ENCODE assay signal across 18 cellular contexts in the genomic region with DNA sequence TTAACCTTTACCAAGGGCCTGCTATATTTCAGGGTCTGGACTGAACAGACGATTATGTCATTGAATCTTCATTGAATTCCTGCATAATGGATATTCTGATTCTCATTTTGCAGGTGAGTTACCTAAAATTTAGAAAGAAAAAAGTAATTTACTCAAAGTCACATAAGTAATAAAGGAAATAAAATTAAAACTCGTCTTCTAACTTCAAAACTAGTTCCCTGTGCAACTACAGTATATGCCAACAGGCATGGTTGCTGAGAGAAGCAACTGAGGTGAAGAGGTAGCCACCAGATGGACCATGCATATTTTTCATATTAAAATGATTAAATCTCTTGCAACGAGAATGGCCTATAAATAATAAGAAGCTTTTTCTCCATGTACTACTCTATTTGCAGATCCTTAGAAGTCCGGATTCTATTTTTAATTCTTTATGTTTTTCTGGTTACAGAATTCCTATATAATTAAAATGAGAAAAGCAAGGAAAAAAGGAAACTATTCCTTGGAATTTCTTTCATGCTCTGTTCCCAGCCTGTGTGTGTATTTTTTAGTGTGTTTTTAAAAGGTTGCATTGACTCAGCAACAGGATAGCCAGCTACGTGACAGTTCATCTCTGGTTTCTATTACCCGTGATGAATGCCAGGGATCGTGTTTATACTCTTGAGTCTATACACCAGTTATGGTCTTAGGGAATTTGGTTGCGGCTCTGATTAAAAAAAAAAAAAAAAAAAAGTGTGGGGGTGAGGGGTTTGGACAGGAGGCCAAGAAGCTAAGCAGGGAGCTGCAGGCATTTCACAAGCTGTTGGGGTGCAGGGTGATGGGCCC.
DNase-seq lines count a peak whose midpoint lies in the region; ATAC-seq and TF ChIP-seq lines count a peak whose summit lies in the region.
"Had no signal": no experiment of that assay in that cellular context is flagged by ENCODE, and none has a peak within 500 bp of the region (broad histone marks: within the 10 kb centered on the region; RNA-seq: fewer than 3 reads in every experiment).

No MANE protein-coding gene starts in this region.

- H4K20me1 ChIP-seq in IMR-90 (ENCODE audit: insufficient read depth, low read length) (no peaks in the 10 kb centered on the region), osteoblast (ENCODE audit: insufficient read depth, low read length) (no peaks in the 10 kb centered on the region)

- peak overlapping the region; percentile 83; the same call in 1 of the 2 replicates for H3K14ac ChIP-seq in IMR-90 (replicated peaks; ENCODE audit: low read depth, low read length)

- DNase-seq in AG10803 (ENCODE audit: low read depth) (peak; percentile 91), IMR-90 (peak; percentile 89), fibroblast of gingiva (ENCODE audit: low read depth) (peak; percentile 72), osteoblast (ENCODE audit: insufficient read length, low spot score, missing footprints) (peak; percentile 41), LoVo (ENCODE audit: low spot score) (no peak), NCI-H510A (lab: John Stamatoyannopoulos, UW) (no peak), NCI-H345 treated with DMSO at 0.1 percent for 48 hours (lab: John Stamatoyannopoulos, UW; ENCODE audit: unreplicated experiment) (no peak)
- DNase-seq: adrenal gland; caudate nucleus; esophagus squamous epithelium; hypothalamus; NCI-H2171 treated with DMSO at 0.1 percent for 48 hours; NCI-H748 treated with DMSO at 0.1 percent for 48 hours; SIG-M5; stimulated activated CD4-positive, alpha-beta T cell treated with anti-CD3 and anti-CD28 coated beads, Interleukin-1b, Interleukin-23, amount 100 ng/mL, for 48 hours had no signal

- ATAC-seq in IMR-90 (ENCODE audit: low read depth) (peak; percentile 83), HG03469 (IDR thresholded peaks at IDR 0.05; ENCODE audit: unreplicated experiment) (no peak)
- ATAC-seq: sciatic nerve, WTC11 had no signal

- peak overlapping the region; percentile 64; the same call in 1 of the 2 replicates for H4K91ac ChIP-seq in IMR-90 (ENCODE audit: insufficient read depth, low read depth, low read length)

- H4K5ac ChIP-seq in IMR-90 (ENCODE audit: low read depth, low read length): no peak overlapping the region

- peaks cover 4% of the 10 kb centered on the region for H3K9me1 ChIP-seq in IMR-90 (ENCODE audit: insufficient read depth, low read length)

- no peaks in the 10 kb centered on the region for H3K36me3 ChIP-seq in IMR-90 (ENCODE audit: control insufficient read depth, insufficient read depth, low read length)
- no peaks in the 10 kb centered on the region for H3K36me3 ChIP-seq in osteoblast (ENCODE audit: insufficient read depth, low read length)
- H3K36me3 ChIP-seq: adrenal gland, esophagus squamous epithelium had no signal

- peak overlapping the region; percentile 75; the same call in 2 of the 3 replicates for H2BK15ac ChIP-seq in IMR-90 (ENCODE audit: low read depth, low read length)

- H3K56ac ChIP-seq in IMR-90 (ENCODE audit: extremely low read depth, insufficient read depth, low read length): 0 out of 2 replicates have a peak overlapping the region, but pooled peaks have one; percentile 8

- peak overlapping the region; percentile 65; the same call in 1 of the 2 replicates for H3K23ac ChIP-seq in IMR-90 (ENCODE audit: low read depth, low read length)

- no peak for TF ChIP-seq RAD21 in IMR-90 (IDR thresholded peaks at IDR 0.05; ENCODE audit: low read length)

- H3K4me2 ChIP-seq in IMR-90 (ENCODE audit: low read depth, low read length) (0 out of 2 replicates have a peak overlapping the region, but pooled peaks have one; percentile 7), osteoblast (ENCODE audit: insufficient read depth, low read length) (peak overlapping the region; percentile 12)

- peak overlapping the region; percentile 72 for H2BK5ac ChIP-seq in IMR-90 (ENCODE audit: low read depth, low read length, poor library complexity, severe bottlenecking)

- H3K27ac ChIP-seq in IMR-90 (ENCODE audit: insufficient read depth, low read length): peak overlapping the region; percentile 22; the same call in 1 of the 2 replicates
- peak overlapping the region; percentile 21 for H3K27ac ChIP-seq in osteoblast (ENCODE audit: low read depth, low read length)
- H3K27ac ChIP-seq: adrenal gland, esophagus squamous epithelium had no signal

- H3K9ac ChIP-seq in IMR-90 (ENCODE audit: low read depth, low read length): no peak overlapping the region

- TF ChIP-seq CTCF in AG10803 (conservative IDR thresholded peaks at IDR 0.05; ENCODE audit: low read length) (no peak), IMR-90 (conservative IDR thresholded peaks at IDR 0.05; ENCODE audit: low read depth, low read length) (no peak), osteoblast (IDR thresholded peaks at IDR 0.05; ENCODE audit: extremely low read depth, low read depth, low read length) (no peak)

- peak overlapping the region; percentile 4 to 62; a peak in 2 of 4 replicates for H4K8ac ChIP-seq in IMR-90 (ENCODE audit: low read depth in 2 of 2, low read length in 2 of 2)

- POLR2A ChIA-PET in IMR-90 (lab: Charles Lee; ENCODE audit: unreplicated experiment): interaction anchor here (0.6 kb wide), 2 partner anchors 36 to 193 kb away, joined by 4 to 15 read pairs; no protein-coding TSS in a partner anchor

- CTCF ChIA-PET in IMR-90 (lab: Yijun Ruan, JAX): interaction anchor here (0.6 to 1.1 kb wide), 6 partner anchors 11 to 1920 kb away, joined by 3 to 5 read pairs (median 4); no protein-coding TSS in a partner anchor

- H2AFZ ChIP-seq in IMR-90 (replicated peaks; ENCODE audit: low read length, poor library complexity): peak overlapping the region; percentile 35
- H2AFZ ChIP-seq in osteoblast (ENCODE audit: low read length): no peak overlapping the region

- H3K27me3 ChIP-seq in IMR-90 (ENCODE audit: control insufficient read depth, insufficient read depth, low read length) (no peaks in the 10 kb centered on the region), osteoblast (ENCODE audit: insufficient read depth, low read length) (no peaks in the 10 kb centered on the region)
- H3K27me3 ChIP-seq: adrenal gland, esophagus squamous epithelium had no signal

- no peaks in the 10 kb centered on the region for H3K79me2 ChIP-seq in osteoblast (ENCODE audit: insufficient read depth, low read length)

- H2BK20ac ChIP-seq in IMR-90 (ENCODE audit: low read depth, low read length): peak overlapping the region; percentile 87; the same call in 1 of the 2 replicates

- BruUV-seq in IMR-90 (replicated peaks; lab: Mats Ljungman, UMichigan): no TSS peak

- WGBS in IMR-90 (ENCODE audit: extremely low coverage in 2 of 2, insufficient read length in 1 of 2), 2 experiments: no CpG with 5 or more reads among the region's 8 CpGs

- peak overlapping the region; percentile 80 for H2AK5ac ChIP-seq in IMR-90 (ENCODE audit: low read depth, low read length)

- H2AK9ac ChIP-seq in IMR-90 (replicated peaks; ENCODE audit: low read depth, low read length, poor library complexity): peak overlapping the region; percentile 20

- H3K79me1 ChIP-seq in IMR-90 (ENCODE audit: low read depth in 1 of 2, low read length in 2 of 2): no peaks in the 10 kb centered on the region

- H2BK120ac ChIP-seq in IMR-90 (ENCODE audit: low read depth, low read length): peak overlapping the region; percentile 74

- TF ChIP-seq POLR2A in IMR-90 (IDR thresholded peaks at IDR 0.05; ENCODE audit: low read depth, low read length): no peak

- intact Hi-C loops in IMR-90 (cut with micrococcal nuclease): no loop called here

- in situ Hi-C loops in IMR-90 (cut with MboI; ENCODE audit: low sequenced_read_pairs): loop anchor here (25.0 kb wide), 1 partner anchor 363 kb away; no protein-coding TSS in a partner anchor

- dilution Hi-C loops in IMR-90 (cut with HindIII; ENCODE audit: low sequenced_read_pairs, unreplicated experiment): no loop called here

- H3K4me3 ChIP-seq in AG10803 (ENCODE audit: low read length): no peak overlapping the region
- H3K4me3 ChIP-seq in IMR-90 (ENCODE audit: insufficient read depth, low read depth, low read length): no peak overlapping the region
- no peak overlapping the region for H3K4me3 ChIP-seq in osteoblast (ENCODE audit: insufficient read depth, low read length)
- H3K4me3 ChIP-seq: adrenal gland, esophagus squamous epithelium had no signal

- H3K9me3 ChIP-seq in IMR-90 (ENCODE audit: control insufficient read depth, insufficient read depth, low read length) (no peaks in the 10 kb centered on the region), osteoblast (ENCODE audit: low read depth, low read length) (no peaks in the 10 kb centered on the region)
- H3K9me3 ChIP-seq: adrenal gland, esophagus squamous epithelium had no signal

- H3K4me1 ChIP-seq in IMR-90 (ENCODE audit: control insufficient read depth, insufficient read depth, low read length) (peaks cover 8% of the 10 kb centered on the region), osteoblast (ENCODE audit: insufficient read depth, low read length) (peaks cover 27% of the 10 kb centered on the region)

- peak overlapping the region; percentile 84 for H3K4ac ChIP-seq in IMR-90 (ENCODE audit: low read depth, low read length)

- peak overlapping the region; percentile 72; the same call in 1 of the 2 replicates for H3K18ac ChIP-seq in IMR-90 (ENCODE audit: low read depth, low read length)

TF ChIP-seq in IMR-90, 13 proteins besides CTCF, POLR2A, EP300 and RAD21:
- TF ChIP-seq BHLHE40 (IDR thresholded peaks at IDR 0.05; ENCODE audit: low read depth, low read length) (peak; percentile 41; the same call in 1 of the 2 replicates), FOS (IDR thresholded peaks at IDR 0.05; ENCODE audit: low read depth, low read length) (no peak; the same call in 1 of the 2 replicates)

Comparison
In these comparisons a context has a peak if more than half of its experiments do, and no peak if none do; other contexts are left out.
1. DNase-seq: peak in AG10803 (single experiment), IMR-90 (single experiment), fibroblast of gingiva (single experiment) and osteoblast (single experiment); none in LoVo (single experiment), NCI-H510A (single experiment) and NCI-H345 treated with DMSO at 0.1 percent for 48 hours (single experiment).